In the genomic region with DNA sequence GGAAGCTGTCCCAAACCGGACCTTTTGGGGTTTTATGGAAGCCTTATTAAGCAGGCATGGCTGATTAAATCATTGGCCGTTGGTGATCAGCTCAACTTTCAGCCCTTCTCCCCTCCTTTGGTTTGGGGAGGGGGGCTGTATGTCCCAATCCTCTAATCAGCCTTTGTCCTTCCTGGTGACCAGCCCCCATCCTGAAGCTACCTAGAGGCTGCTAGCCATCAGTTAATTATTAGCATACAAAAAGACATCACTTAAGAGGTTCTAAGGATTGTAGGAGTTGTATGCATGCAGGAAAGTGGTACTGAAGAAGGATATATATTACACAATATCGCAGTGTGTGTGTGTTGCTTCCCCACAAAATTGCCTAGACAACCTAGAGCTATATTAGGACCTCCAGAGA, we compare ENCODE assay signal across 2 cellular contexts.
A peak's percentile ranks its signal among the peaks of the same experiment; 100 is the strongest.
TF ChIP-seq lines count a peak whose summit lies in the region.

No MANE protein-coding gene starts in this region.

TF ChIP-seq in IMR-90, 13 proteins besides CTCF, POLR2A, EP300 and RAD21:
- TF ChIP-seq FOS (IDR thresholded peaks at IDR 0.05; ENCODE audit: low read depth, low read length), result no peak
- TF ChIP-seq NFE2L2 (IDR thresholded peaks at IDR 0.05; ENCODE audit: low read depth, low read length), result no peak
- 0 out of 2 replicates have a peak, but pooled peaks have one; percentile 30 for TF ChIP-seq CEBPB (IDR thresholded peaks at IDR 0.05; ENCODE audit: low read depth, low read length)
- TF ChIP-seq, protein P1, sequence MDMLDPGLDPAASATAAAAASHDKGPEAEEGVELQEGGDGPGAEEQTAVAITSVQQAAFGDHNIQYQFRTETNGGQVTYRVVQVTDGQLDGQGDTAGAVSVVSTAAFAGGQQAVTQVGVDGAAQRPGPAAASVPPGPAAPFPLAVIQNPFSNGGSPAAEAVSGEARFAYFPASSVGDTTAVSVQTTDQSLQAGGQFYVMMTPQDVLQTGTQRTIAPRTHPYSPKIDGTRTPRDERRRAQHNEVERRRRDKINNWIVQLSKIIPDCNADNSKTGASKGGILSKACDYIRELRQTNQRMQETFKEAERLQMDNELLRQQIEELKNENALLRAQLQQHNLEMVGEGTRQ (IDR thresholded peaks at IDR 0.05; ENCODE audit: low read depth, low read length), result no peak
- TF ChIP-seq, protein P2, sequence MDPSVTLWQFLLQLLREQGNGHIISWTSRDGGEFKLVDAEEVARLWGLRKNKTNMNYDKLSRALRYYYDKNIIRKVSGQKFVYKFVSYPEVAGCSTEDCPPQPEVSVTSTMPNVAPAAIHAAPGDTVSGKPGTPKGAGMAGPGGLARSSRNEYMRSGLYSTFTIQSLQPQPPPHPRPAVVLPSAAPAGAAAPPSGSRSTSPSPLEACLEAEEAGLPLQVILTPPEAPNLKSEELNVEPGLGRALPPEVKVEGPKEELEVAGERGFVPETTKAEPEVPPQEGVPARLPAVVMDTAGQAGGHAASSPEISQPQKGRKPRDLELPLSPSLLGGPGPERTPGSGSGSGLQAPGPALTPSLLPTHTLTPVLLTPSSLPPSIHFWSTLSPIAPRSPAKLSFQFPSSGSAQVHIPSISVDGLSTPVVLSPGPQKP (IDR thresholded peaks at IDR 0.05; ENCODE audit: borderline replicate concordance, low read depth, low read length), result no peak
- TF ChIP-seq MAFK (IDR thresholded peaks at IDR 0.05; ENCODE audit: low read depth, low read length), result no peak
- no peak for TF ChIP-seq MXI1 (IDR thresholded peaks at IDR 0.05; ENCODE audit: borderline replicate concordance, low read depth, low read length)
- TF ChIP-seq BHLHE40 (IDR thresholded peaks at IDR 0.05; ENCODE audit: low read depth, low read length), result no peak

TF ChIP-seq in H1, 55 proteins besides CTCF, POLR2A, EP300 and RAD21:
- TF ChIP-seq CHD1 (IDR thresholded peaks at IDR 0.05; ENCODE audit: low read depth, low read length) (no peak), ASH2L (IDR thresholded peaks at IDR 0.05; ENCODE audit: low read length) (peak; percentile 32)
